Comparison of ENCODE assay signal across 22 cellular contexts in the genomic region with DNA sequence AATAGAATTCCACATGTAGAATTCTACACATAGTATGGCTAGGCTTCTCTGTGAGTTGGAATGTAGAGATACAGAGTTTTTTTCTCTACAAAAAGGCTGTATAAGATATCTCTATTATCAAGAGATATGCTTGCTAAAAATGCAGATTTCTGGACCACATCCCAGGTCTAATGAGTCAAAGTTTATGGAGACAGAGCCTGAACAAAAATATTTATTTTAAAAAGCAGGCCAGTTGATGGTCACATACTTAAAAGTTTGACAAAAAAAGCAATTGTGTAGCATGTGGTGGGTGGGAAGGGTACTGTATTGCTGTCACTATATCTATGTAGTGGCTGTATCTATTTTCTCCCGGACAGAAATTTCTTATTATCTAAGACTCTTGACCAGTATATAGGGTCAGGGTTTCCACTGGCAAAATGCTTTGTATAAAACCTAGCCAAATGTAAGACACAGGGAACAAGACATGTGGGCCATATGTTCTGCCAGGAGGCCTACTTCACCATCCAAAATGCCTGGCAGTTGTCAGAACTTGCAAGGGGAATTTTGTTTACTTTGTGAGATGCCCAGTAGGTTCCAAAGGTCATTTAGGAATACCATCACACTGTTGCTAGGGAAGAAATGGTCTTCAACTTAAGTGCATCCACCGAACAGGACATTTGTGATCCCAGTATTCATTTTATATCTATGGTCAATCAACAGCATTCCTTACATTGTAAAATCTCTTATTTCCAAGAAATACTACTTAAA.
DNase-seq lines count a peak whose midpoint lies in the region; ATAC-seq, FAIRE-seq and TF ChIP-seq lines count a peak whose summit lies in the region.
"Had no signal": no experiment of that assay in that cellular context is flagged by ENCODE, and none has a peak within 500 bp of the region (broad histone marks: within the 10 kb centered on the region; RNA-seq: fewer than 3 reads in every experiment).

No MANE protein-coding gene starts in this region.

- ATAC-seq in A549 (no peak), HG02759 (IDR thresholded peaks at IDR 0.05; ENCODE audit: unreplicated experiment) (no peak)
- ATAC-seq: activated naive CD4-positive, alpha-beta T cell treated with anti-CD3 and anti-CD28 coated beads, Interleukin-2, amount 50 U/mL, for 72 hours; upper lobe of right lung; WTC11 had no signal

- H3K4me3 ChIP-seq in A549 (no peak overlapping the region), fibroblast of the aortic adventitia (ENCODE audit: low read depth, low read length) (no peak overlapping the region), dorsolateral prefrontal cortex (no peak overlapping the region)
- H3K4me3 ChIP-seq: colonic mucosa, esophagus squamous epithelium, heart left ventricle, Peyer's patch, sigmoid colon, upper lobe of right lung had no signal

- no peak for TF ChIP-seq EP300 in A549 (IDR thresholded peaks at IDR 0.05)

- intact Hi-C loops in dorsolateral prefrontal cortex (cut with DNase I) = no loop called here

- no peak for TF ChIP-seq POLR2A in A549 (IDR thresholded peaks at IDR 0.05; ENCODE audit: low read length)

- H3K27ac ChIP-seq in A549 (no peak overlapping the region), dorsolateral prefrontal cortex (no peak overlapping the region)
- H3K27ac ChIP-seq: colonic mucosa, esophagus squamous epithelium, parathyroid adenoma, Peyer's patch, upper lobe of right lung had no signal

- peak in 1 of 2 experiments; percentile 10 for DNase-seq in A549 (ENCODE audit: low read depth in 1 of 2, low spot score in 1 of 2)
- peak; percentile 5 for DNase-seq in HCEC 1CT
- DNase-seq in amniotic epithelial cell (ENCODE audit: low read depth) = peak; percentile 40
- peak; percentile 67 for DNase-seq in fibroblast of the aortic adventitia (ENCODE audit: low read depth)
- DNase-seq in SK-N-DZ (ENCODE audit: low spot score) = no peak
- DNase-seq in T-helper 9 cell = no peak
- DNase-seq in dorsolateral prefrontal cortex = no peak
- DNase-seq: colonic mucosa, endodermal cell, esophagus squamous epithelium, GF-D8, heart left ventricle, NCI-H1417 treated with DMSO at 0.1 percent for 48 hours, NCI-H2107, nephron progenitor cell, Peyer's patch, sigmoid colon, upper lobe of right lung had no signal

- CTCF ChIA-PET in A549 (lab: Yijun Ruan, JAX) = no interaction called here

- no peaks in the 10 kb centered on the region for H3K27me3 ChIP-seq in dorsolateral prefrontal cortex
- H3K27me3 ChIP-seq: colonic mucosa, esophagus squamous epithelium, heart left ventricle, Peyer's patch, sigmoid colon, upper lobe of right lung had no signal

- POLR2A ChIA-PET in A549 (lab: Yijun Ruan, JAX) = no interaction called here

- TF ChIP-seq CTCF in A549 (IDR thresholded peaks at IDR 0.05) (no peak), fibroblast of the aortic adventitia (IDR thresholded peaks at IDR 0.05; ENCODE audit: insufficient read depth, low read length) (no peak), dorsolateral prefrontal cortex (IDR thresholded peaks at IDR 0.05 in 54 of 56, conservative IDR thresholded peaks at IDR 0.05 in 2 of 56; ENCODE audit: low read depth in 1 of 56, partially characterized antibody in 56 of 56) (no peak)

- 80% methylated on average over 2 of the region's 2 CpGs for WGBS in A549 (ENCODE audit: missing lambda C conversion rate)

- no peak for TF ChIP-seq RAD21 in A549 (conservative IDR thresholded peaks at IDR 0.05 in 1 of 2, IDR thresholded peaks at IDR 0.05 in 1 of 2)

- no peaks in the 10 kb centered on the region for H3K9me3 ChIP-seq in A549
- H3K9me3 ChIP-seq: colonic mucosa, Peyer's patch, sigmoid colon, upper lobe of right lung had no signal

- no peak for FAIRE-seq in A549 (lab: Jason Lieb, UNC)

- H3K4me2 ChIP-seq in A549 = peak overlapping the region; percentile 32; the same call in 1 of the 3 replicates

- peaks cover 10% of the 10 kb centered on the region; the same call in 2 of the 3 replicates for H3K4me1 ChIP-seq in A549
- H3K4me1 ChIP-seq: colonic mucosa, parathyroid adenoma, Peyer's patch, upper lobe of right lung had no signal

TF ChIP-seq in A549, 52 proteins besides CTCF, POLR2A, EP300 and RAD21:
- TF ChIP-seq MYC (IDR thresholded peaks at IDR 0.05; ENCODE audit: borderline replicate concordance, low read length) = no peak
- no peak for TF ChIP-seq CEBPB (IDR thresholded peaks at IDR 0.05)
- no peak for TF ChIP-seq POLR2AphosphoS2 (conservative IDR thresholded peaks at IDR 0.05; ENCODE audit: low read length)
- no peak for TF ChIP-seq ZC3H11A (IDR thresholded peaks at IDR 0.05)
- no peak for TF ChIP-seq ZSCAN20 (CRISPR knock-in tag; IDR thresholded peaks at IDR 0.05)
- no peak for TF ChIP-seq ESRRA (IDR thresholded peaks at IDR 0.05; ENCODE audit: borderline replicate concordance, low read length)
- TF ChIP-seq E2F6 (IDR thresholded peaks at IDR 0.05; ENCODE audit: borderline replicate concordance, low read depth) = no peak
- TF ChIP-seq FOSL2 (IDR thresholded peaks at IDR 0.05) = no peak
- no peak for TF ChIP-seq FOSL2 (CRISPR knock-in tag; IDR thresholded peaks at IDR 0.05)
- no peak for TF ChIP-seq HOXB5 (CRISPR knock-in tag; IDR thresholded peaks at IDR 0.05)
- TF ChIP-seq ZNF302 (CRISPR knock-in tag; IDR thresholded peaks at IDR 0.05) = no peak
- no peak for TF ChIP-seq KDM1A (IDR thresholded peaks at IDR 0.05; ENCODE audit: low read depth)
- no peak for TF ChIP-seq SREBF2 (IDR thresholded peaks at IDR 0.05)
- TF ChIP-seq JUN (IDR thresholded peaks at IDR 0.05) = no peak
- no peak for TF ChIP-seq PBX3 (IDR thresholded peaks at IDR 0.05)
- no peak for TF ChIP-seq HMGXB4 (CRISPR knock-in tag; IDR thresholded peaks at IDR 0.05; ENCODE audit: borderline replicate concordance)
- no peak for TF ChIP-seq TP53 (CRISPR knock-in tag; IDR thresholded peaks at IDR 0.05)
- no peak for TF ChIP-seq NFE2L2 (conservative IDR thresholded peaks at IDR 0.05; ENCODE audit: low read length)

Comparison
In these comparisons a context has a peak if more than half of its experiments do, and no peak if none do; other contexts are left out.
1. DNase-seq: peak in HCEC 1CT (single experiment), amniotic epithelial cell (single experiment) and fibroblast of the aortic adventitia (single experiment); none in SK-N-DZ (single experiment), T-helper 9 cell (single experiment) and dorsolateral prefrontal cortex (0 of 10).